ENCODE assay signal across 1 cellular context in genomic region chr17:38710603-38710962, GRCh38.
TF ChIP-seq lines count a peak whose summit lies in the region.

No MANE protein-coding gene starts in this region.

TF ChIP-seq in HepG2, 621 proteins besides CTCF, POLR2A, EP300 and RAD21:
- TF ChIP-seq RBFOX2 (IDR thresholded peaks at IDR 0.05; ENCODE audit: low read depth, low read length) (peak; percentile 44; the same call in 1 of the 2 replicates), MYC (CRISPR knock-in tag; IDR thresholded peaks at IDR 0.05; ENCODE audit: borderline replicate concordance) (no peak), SKIL (CRISPR knock-in tag; IDR thresholded peaks at IDR 0.05; ENCODE audit: borderline replicate concordance) (0 out of 2 replicates have a peak, but pooled peaks have one; percentile 19), ZNF317 (CRISPR knock-in tag; IDR thresholded peaks at IDR 0.05) (no peak), ZNF740 (CRISPR knock-in tag; IDR thresholded peaks at IDR 0.05) (0 out of 2 replicates have a peak, but pooled peaks have one; percentile 22), ZEB1 (IDR thresholded peaks at IDR 0.05; ENCODE audit: insufficient replicate concordance, low read depth) (no peak), HDAC6 (IDR thresholded peaks at IDR 0.05; ENCODE audit: low read depth, low read length) (no peak), ZNF124 (CRISPR knock-in tag; IDR thresholded peaks at IDR 0.05) (no peak), ZNF225 (CRISPR knock-in tag; IDR thresholded peaks at IDR 0.05) (no peak)
